ENCODE assay signal across 1 cellular context in genomic region chr9:126642839-126643238, GRCh38.
TF ChIP-seq lines count a peak whose summit lies in the region.

No MANE protein-coding gene starts in this region.

TF ChIP-seq in SK-N-SH treated with all-trans-retinoic acid at 6 μM for 48 hours, 23 proteins besides CTCF, POLR2A, EP300 and RAD21 (continued from another document):
- TF ChIP-seq, protein P1, sequence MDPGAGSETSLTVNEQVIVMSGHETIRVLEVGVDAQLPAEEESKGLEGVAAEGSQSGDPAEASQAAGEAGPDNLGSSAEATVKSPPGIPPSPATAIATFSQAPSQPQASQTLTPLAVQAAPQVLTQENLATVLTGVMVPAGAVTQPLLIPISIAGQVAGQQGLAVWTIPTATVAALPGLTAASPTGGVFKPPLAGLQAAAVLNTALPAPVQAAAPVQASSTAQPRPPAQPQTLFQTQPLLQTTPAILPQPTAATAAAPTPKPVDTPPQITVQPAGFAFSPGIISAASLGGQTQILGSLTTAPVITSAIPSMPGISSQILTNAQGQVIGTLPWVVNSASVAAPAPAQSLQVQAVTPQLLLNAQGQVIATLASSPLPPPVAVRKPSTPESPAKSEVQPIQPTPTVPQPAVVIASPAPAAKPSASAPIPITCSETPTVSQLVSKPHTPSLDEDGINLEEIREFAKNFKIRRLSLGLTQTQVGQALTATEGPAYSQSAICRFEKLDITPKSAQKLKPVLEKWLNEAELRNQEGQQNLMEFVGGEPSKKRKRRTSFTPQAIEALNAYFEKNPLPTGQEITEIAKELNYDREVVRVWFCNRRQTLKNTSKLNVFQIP (CRISPR knock-in tag; IDR thresholded peaks at IDR 0.05; ENCODE audit: borderline replicate concordance, low read depth), result no peak
- TF ChIP-seq TCF4 (CRISPR knock-in tag; IDR thresholded peaks at IDR 0.05; ENCODE audit: borderline replicate concordance) (no peak), PPARA (CRISPR knock-in tag; IDR thresholded peaks at IDR 0.05; ENCODE audit: borderline replicate concordance) (no peak), RARB (CRISPR knock-in tag; IDR thresholded peaks at IDR 0.05) (no peak), ZNF8 (CRISPR knock-in tag; IDR thresholded peaks at IDR 0.05) (no peak), TOX (CRISPR knock-in tag; IDR thresholded peaks at IDR 0.05; ENCODE audit: borderline replicate concordance) (no peak), PATZ1 (CRISPR knock-in tag; IDR thresholded peaks at IDR 0.05; ENCODE audit: borderline replicate concordance) (no peak), SNAI2 (CRISPR knock-in tag; IDR thresholded peaks at IDR 0.05) (no peak), CSDC2 (CRISPR knock-in tag; IDR thresholded peaks at IDR 0.05) (no peak), ESRRG (CRISPR knock-in tag; IDR thresholded peaks at IDR 0.05) (no peak), BACH2 (CRISPR knock-in tag; IDR thresholded peaks at IDR 0.05; ENCODE audit: borderline replicate concordance) (no peak)
- TF ChIP-seq, protein P2, sequence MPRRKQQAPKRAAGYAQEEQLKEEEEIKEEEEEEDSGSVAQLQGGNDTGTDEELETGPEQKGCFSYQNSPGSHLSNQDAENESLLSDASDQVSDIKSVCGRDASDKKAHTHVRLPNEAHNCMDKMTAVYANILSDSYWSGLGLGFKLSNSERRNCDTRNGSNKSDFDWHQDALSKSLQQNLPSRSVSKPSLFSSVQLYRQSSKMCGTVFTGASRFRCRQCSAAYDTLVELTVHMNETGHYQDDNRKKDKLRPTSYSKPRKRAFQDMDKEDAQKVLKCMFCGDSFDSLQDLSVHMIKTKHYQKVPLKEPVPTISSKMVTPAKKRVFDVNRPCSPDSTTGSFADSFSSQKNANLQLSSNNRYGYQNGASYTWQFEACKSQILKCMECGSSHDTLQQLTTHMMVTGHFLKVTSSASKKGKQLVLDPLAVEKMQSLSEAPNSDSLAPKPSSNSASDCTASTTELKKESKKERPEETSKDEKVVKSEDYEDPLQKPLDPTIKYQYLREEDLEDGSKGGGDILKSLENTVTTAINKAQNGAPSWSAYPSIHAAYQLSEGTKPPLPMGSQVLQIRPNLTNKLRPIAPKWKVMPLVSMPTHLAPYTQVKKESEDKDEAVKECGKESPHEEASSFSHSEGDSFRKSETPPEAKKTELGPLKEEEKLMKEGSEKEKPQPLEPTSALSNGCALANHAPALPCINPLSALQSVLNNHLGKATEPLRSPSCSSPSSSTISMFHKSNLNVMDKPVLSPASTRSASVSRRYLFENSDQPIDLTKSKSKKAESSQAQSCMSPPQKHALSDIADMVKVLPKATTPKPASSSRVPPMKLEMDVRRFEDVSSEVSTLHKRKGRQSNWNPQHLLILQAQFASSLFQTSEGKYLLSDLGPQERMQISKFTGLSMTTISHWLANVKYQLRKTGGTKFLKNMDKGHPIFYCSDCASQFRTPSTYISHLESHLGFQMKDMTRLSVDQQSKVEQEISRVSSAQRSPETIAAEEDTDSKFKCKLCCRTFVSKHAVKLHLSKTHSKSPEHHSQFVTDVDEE (CRISPR knock-in tag; IDR thresholded peaks at IDR 0.05), result no peak
- TF ChIP-seq, protein P3, sequence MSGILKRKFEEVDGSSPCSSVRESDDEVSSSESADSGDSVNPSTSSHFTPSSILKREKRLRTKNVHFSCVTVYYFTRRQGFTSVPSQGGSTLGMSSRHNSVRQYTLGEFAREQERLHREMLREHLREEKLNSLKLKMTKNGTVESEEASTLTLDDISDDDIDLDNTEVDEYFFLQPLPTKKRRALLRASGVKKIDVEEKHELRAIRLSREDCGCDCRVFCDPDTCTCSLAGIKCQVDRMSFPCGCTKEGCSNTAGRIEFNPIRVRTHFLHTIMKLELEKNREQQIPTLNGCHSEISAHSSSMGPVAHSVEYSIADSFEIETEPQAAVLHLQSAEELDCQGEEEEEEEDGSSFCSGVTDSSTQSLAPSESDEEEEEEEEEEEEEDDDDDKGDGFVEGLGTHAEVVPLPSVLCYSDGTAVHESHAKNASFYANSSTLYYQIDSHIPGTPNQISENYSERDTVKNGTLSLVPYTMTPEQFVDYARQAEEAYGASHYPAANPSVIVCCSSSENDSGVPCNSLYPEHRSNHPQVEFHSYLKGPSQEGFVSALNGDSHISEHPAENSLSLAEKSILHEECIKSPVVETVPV (CRISPR knock-in tag; IDR thresholded peaks at IDR 0.05), result no peak
- TF ChIP-seq, protein P4, sequence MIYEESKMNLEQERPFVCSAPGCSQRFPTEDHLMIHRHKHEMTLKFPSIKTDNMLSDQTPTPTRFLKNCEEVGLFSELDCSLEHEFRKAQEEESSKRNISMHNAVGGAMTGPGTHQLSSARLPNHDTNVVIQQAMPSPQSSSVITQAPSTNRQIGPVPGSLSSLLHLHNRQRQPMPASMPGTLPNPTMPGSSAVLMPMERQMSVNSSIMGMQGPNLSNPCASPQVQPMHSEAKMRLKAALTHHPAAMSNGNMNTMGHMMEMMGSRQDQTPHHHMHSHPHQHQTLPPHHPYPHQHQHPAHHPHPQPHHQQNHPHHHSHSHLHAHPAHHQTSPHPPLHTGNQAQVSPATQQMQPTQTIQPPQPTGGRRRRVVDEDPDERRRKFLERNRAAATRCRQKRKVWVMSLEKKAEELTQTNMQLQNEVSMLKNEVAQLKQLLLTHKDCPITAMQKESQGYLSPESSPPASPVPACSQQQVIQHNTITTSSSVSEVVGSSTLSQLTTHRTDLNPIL (CRISPR knock-in tag; IDR thresholded peaks at IDR 0.05; ENCODE audit: low read depth), result no peak
